ENCODE assay signal across 8 cellular contexts in the genomic region with DNA sequence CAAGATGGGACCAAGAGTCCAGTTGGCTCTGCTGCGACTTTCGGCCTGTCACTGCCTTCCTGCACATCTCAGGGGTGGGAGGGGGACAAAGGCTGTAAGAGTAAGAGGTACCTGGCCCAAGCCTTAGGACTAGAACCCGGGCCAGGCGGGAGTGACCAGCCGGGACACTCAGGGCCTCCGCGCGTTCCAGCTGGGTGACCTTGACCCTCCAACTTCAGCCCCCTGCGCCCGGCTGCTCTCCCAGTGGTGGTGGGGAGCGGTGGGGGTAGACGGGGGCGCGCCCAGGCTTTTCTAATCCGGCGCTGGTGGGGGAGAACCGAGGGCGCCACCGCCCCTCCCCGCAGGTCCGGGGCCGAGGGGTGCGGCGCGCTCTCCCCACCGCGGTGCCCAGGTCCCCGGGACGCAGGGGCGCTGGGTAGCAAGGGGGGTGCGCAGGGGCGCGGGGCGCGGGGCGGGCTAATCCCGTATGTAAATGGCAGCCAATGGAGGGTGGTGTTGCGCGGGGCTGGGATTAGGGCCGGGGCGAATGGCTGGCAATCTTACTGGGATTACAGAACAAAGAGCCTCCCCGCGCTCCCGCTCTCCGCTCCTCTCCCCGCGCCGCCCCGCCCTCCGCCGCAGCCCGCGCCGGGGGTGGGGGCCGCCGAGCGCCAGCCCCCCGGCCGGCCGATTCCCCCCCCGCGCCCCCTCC.
DNase-seq lines count a peak whose midpoint lies in the region; ATAC-seq, FAIRE-seq and TF ChIP-seq lines count a peak whose summit lies in the region.

Gene GTF2IRD1, plus strand, starts transcription at position 586 of the 691 bp plus-strand sequence. CDS start 54,175 bp downstream, outside the sequence.

- DNase-seq in COLO829 (ENCODE audit: low spot score) (peak; percentile 73), HTR-8/SVneo (ENCODE audit: insufficient read length, low spot score) (peak; percentile 61), NT2/D1 (ENCODE audit: low read depth, low spot score) (peak; percentile 61), erythroblast (lab: John Stamatoyannopoulos, UW) (peak; percentile 6 to 14), midbrain (lab: John Stamatoyannopoulos, UW) (peak; percentile 49)
- DNase-seq in activated T-cell treated with anti-CD3 and anti-CD28 coated beads, Interleukin-2, amount 50 U/mL, for 48 hours = peak; percentile 58 to 70
- DNase-seq in stimulated activated naive B cell treated with anti-CD40 and anti-IgM and Interleukin-4, amounts not matched to agents 10 μg/mL and 1 μg/mL and 100 μg/mL, for 72 hours = no peak

- peak within 1 kb of the TSS; percentile 81 for H3K9ac ChIP-seq in NT2/D1 (ENCODE audit: insufficient read length, low read depth)

- peaks cover 5% of the 10 kb centered on the region for H3K4me1 ChIP-seq in NT2/D1 (ENCODE audit: insufficient read depth, insufficient read length)

- H3K4me3 Mint-ChIP-seq in stimulated activated naive B cell treated with anti-CD40 and anti-IgM and Interleukin-4, amounts not matched to agents 10 μg/mL and 1 μg/mL and 100 μg/mL, for 72 hours = peak within 1 kb of the TSS; percentile 76 to 81

- peaks cover 1 to 3% of the 10 kb centered on the region in 2 donors for H3K36me3 Mint-ChIP-seq in stimulated activated naive B cell treated with anti-CD40 and anti-IgM and Interleukin-4, amounts not matched to agents 10 μg/mL and 1 μg/mL and 100 μg/mL, for 72 hours

- H3K4me1 Mint-ChIP-seq in stimulated activated naive B cell treated with anti-CD40 and anti-IgM and Interleukin-4, amounts not matched to agents 10 μg/mL and 1 μg/mL and 100 μg/mL, for 72 hours = peaks cover 11 to 22% of the 10 kb centered on the region in 2 donors

- H3K9me3 ChIP-seq in NT2/D1 (ENCODE audit: insufficient read depth, low read length) = no peaks in the 10 kb centered on the region

- H3K4me3 ChIP-seq in NT2/D1 (ENCODE audit: insufficient read length, low read depth) = peak within 1 kb of the TSS; percentile 49

- H3K27me3 ChIP-seq in NT2/D1 (ENCODE audit: insufficient read depth, insufficient read length) = no peaks in the 10 kb centered on the region

- peak; percentile 45 to 50 for ATAC-seq in stimulated activated naive B cell treated with anti-CD40 and anti-IgM and Interleukin-4, amounts not matched to agents 10 μg/mL and 1 μg/mL and 100 μg/mL, for 72 hours (replicated peaks)
- no peak for ATAC-seq in GM21515 (IDR thresholded peaks at IDR 0.05; ENCODE audit: unreplicated experiment)

- H3K9me3 Mint-ChIP-seq in stimulated activated naive B cell treated with anti-CD40 and anti-IgM and Interleukin-4, amounts not matched to agents 10 μg/mL and 1 μg/mL and 100 μg/mL, for 72 hours = no peaks in the 10 kb centered on the region

- peaks cover 8% of the 10 kb centered on the region for H3K36me3 ChIP-seq in NT2/D1 (ENCODE audit: insufficient read depth, insufficient read length, low read length)

- H3K27me3 Mint-ChIP-seq in stimulated activated naive B cell treated with anti-CD40 and anti-IgM and Interleukin-4, amounts not matched to agents 10 μg/mL and 1 μg/mL and 100 μg/mL, for 72 hours = peaks cover 0 to 4% of the 10 kb centered on the region in 2 donors

- no peak for TF ChIP-seq POLR2A in erythroblast (IDR thresholded peaks at IDR 0.05; ENCODE audit: low read length)

- H3K27ac Mint-ChIP-seq in stimulated activated naive B cell treated with anti-CD40 and anti-IgM and Interleukin-4, amounts not matched to agents 10 μg/mL and 1 μg/mL and 100 μg/mL, for 72 hours = peak within 1 kb of the TSS; percentile 69

- FAIRE-seq in HTR-8/SVneo (lab: Jason Lieb, UNC) = no peak
